In genomic region chr5:174951151-174951780, GRCh38 we compare ENCODE assay signal across 8 cellular contexts.
DNase-seq lines count a peak whose midpoint lies in the region; ATAC-seq and TF ChIP-seq lines count a peak whose summit lies in the region.

No MANE protein-coding gene starts in this region.

- DNase-seq in COLO668 (lab: John Stamatoyannopoulos, UW; ENCODE audit: unreplicated experiment), result peak; percentile 60
- DNase-seq in LNCaP clone FGC (ENCODE audit: low read depth), result peak; percentile 32
- peak; percentile 72 to 73 for DNase-seq in SHP77 (lab: John Stamatoyannopoulos, UW)
- DNase-seq in activated naive CD4-positive, alpha-beta T cell treated with anti-CD3 and anti-CD28 coated beads, Interleukin-2, amount 50 U/mL, for 16 hours, result peak; percentile 55
- peak; percentile 36 to 89 (median 73) for DNase-seq in head of caudate nucleus
- peak; percentile 11 for DNase-seq in pulmonary artery endothelial cell (ENCODE audit: low read depth, low spot score)

- peak; percentile 84 for ATAC-seq in GM21367 (IDR thresholded peaks at IDR 0.05; ENCODE audit: unreplicated experiment)
- ATAC-seq in GM21786 (IDR thresholded peaks at IDR 0.05; ENCODE audit: unreplicated experiment), result no peak

- H3K4me3 ChIP-seq in LNCaP clone FGC (ENCODE audit: low read depth, low read length), result no peak overlapping the region

- TF ChIP-seq CTCF in LNCaP clone FGC (IDR thresholded peaks at IDR 0.05; ENCODE audit: control insufficient read depth, extremely low read depth, insufficient read depth), result peak; percentile 93

- intact Hi-C loops in head of caudate nucleus (cut with DNase I), result loop anchor here (5.0 kb wide), 1 partner anchor 491 kb away; the partner anchor contains the start of gene DRD1

Comparison
In these comparisons a context has a peak if more than half of its experiments do, and no peak if none do; other contexts are left out.
1. DNase-seq: peak in every context shown above with its lines; median percentile 73 in head of caudate nucleus; 72 in SHP77; 60 in COLO668; 55 in activated naive CD4-positive, alpha-beta T cell treated with anti-CD3 and anti-CD28 coated beads, Interleukin-2, amount 50 U/mL, for 16 hours; 32 in LNCaP clone FGC; 11 in pulmonary artery endothelial cell.